In genomic region chr22:20239063-20239950, GRCh38 we compare ENCODE assay signal across 1 cellular context.
TF ChIP-seq lines count a peak whose summit lies in the region.

No MANE protein-coding gene starts in this region.

TF ChIP-seq in HEK293, 187 proteins besides CTCF, POLR2A, EP300 and RAD21 (continued from another document):
- TF ChIP-seq ZNF692 (tag by site-specific recombination; IDR thresholded peaks at IDR 0.05): peak; percentile 69; the same call in 1 of the 2 replicates
- TF ChIP-seq PRDM2 (tag by site-specific recombination; IDR thresholded peaks at IDR 0.05; ENCODE audit: borderline replicate concordance): no peak
- TF ChIP-seq GLI2 (tag by site-specific recombination; IDR thresholded peaks at IDR 0.05; ENCODE audit: borderline replicate concordance, low read depth): no peak
- TF ChIP-seq ZNF654 (tag by site-specific recombination; IDR thresholded peaks at IDR 0.05; ENCODE audit: low read depth): no peak
- peak; percentile 92 for TF ChIP-seq PRDM10 (tag by site-specific recombination; IDR thresholded peaks at IDR 0.05)
- TF ChIP-seq HIC1 (tag by site-specific recombination; IDR thresholded peaks at IDR 0.05): peak; percentile 37; the same call in 1 of the 2 replicates
- peak; percentile 69 for TF ChIP-seq GLIS1 (tag by site-specific recombination; IDR thresholded peaks at IDR 0.05)
- no peak for TF ChIP-seq ZNF561 (tag by site-specific recombination; IDR thresholded peaks at IDR 0.05; ENCODE audit: borderline replicate concordance)
- TF ChIP-seq ZNF148 (tag by site-specific recombination; IDR thresholded peaks at IDR 0.05; ENCODE audit: borderline replicate concordance): no peak
- peak; percentile 59; the same call in 1 of the 2 replicates for TF ChIP-seq KLF10 (tag by site-specific recombination; IDR thresholded peaks at IDR 0.05)
- no peak for TF ChIP-seq ZNF521 (tag by site-specific recombination; IDR thresholded peaks at IDR 0.05)
- no peak for TF ChIP-seq HOXD13 (CRISPR knock-in tag; IDR thresholded peaks at IDR 0.05; ENCODE audit: borderline replicate concordance)
- no peak for TF ChIP-seq ZNF664 (tag by site-specific recombination; IDR thresholded peaks at IDR 0.05)
- 0 out of 2 replicates have a peak, but pooled peaks have one; percentile 31 for TF ChIP-seq ZEB2 (tag by site-specific recombination; IDR thresholded peaks at IDR 0.05)
- TF ChIP-seq EGR2 (tag by site-specific recombination; IDR thresholded peaks at IDR 0.05; ENCODE audit: low read depth): peak; percentile 95
TF ChIP-seq in HEK293: peak in this region for 30.
